ENCODE assay signal across 16 cellular contexts in genomic region chr6:137236581-137237355, GRCh38. TPM values are rescaled to one million over a fixed set of nuclear protein-coding genes. Genes with fewer than 3 reads are reported as not detected.
A peak's percentile ranks its signal among the peaks of the same experiment; 100 is the strongest.
DNase-seq lines count a peak whose midpoint lies in the region; ATAC-seq, FAIRE-seq and TF ChIP-seq lines count a peak whose summit lies in the region.
"Had no signal": no experiment of that assay in that cellular context is flagged by ENCODE, and none has a peak within 500 bp of the region (broad histone marks: within the 10 kb centered on the region; RNA-seq: fewer than 3 reads in every experiment).

No MANE protein-coding gene starts in this region.

- no peaks in the 10 kb centered on the region for H3K79me2 ChIP-seq in keratinocyte (ENCODE audit: control insufficient read depth, insufficient read depth, low read length)

- peaks cover 6% of the 10 kb centered on the region; the same call in 1 of the 2 replicates for H3K4me1 ChIP-seq in HAP-1
- H3K4me1 ChIP-seq in ascending aorta: peaks cover 5 to 16% of the 10 kb centered on the region in 2 donors
- peaks cover 60% of the 10 kb centered on the region for H3K4me1 ChIP-seq in keratinocyte (ENCODE audit: control insufficient read depth, extremely low read depth, insufficient read depth, low read length)
- H3K4me1 ChIP-seq in stomach: peaks cover 23 to 93% (median 33%) of the 10 kb centered on the region in 4 donors

- H4K20me1 ChIP-seq in keratinocyte (ENCODE audit: control insufficient read depth, extremely low read depth, insufficient read depth, low read length): no peaks in the 10 kb centered on the region

- DNase-seq in HAP-1 (ENCODE audit: low spot score in 2 of 2): peak; percentile 80 to 93
- DNase-seq in ascending aorta (ENCODE audit: low spot score in 2 of 2): no peak
- no peak for DNase-seq in keratinocyte (ENCODE audit: low read depth, low spot score)
- DNase-seq in stomach: no peak
- no peak for DNase-seq in iPS-NIHi7 (ENCODE audit: extremely low spot score)
- DNase-seq: activated CD4-positive, alpha-beta T cell treated with anti-CD3 and anti-CD28 coated beads for 48 hours; activated naive CD8-positive, alpha-beta T cell treated with anti-CD3 and anti-CD28 coated beads, Interleukin-2, amount 50 U/mL, for 24 hours; activated T-cell treated with anti-CD3 and anti-CD28 coated beads, Interleukin-2, amount 50 U/mL, for 1 hour; cortex of kidney; NCI-H2029; NCI-H526; stimulated activated CD4-positive, alpha-beta T cell treated with anti-CD3 and anti-CD28 coated beads, Interleukin-4, amount 100 ng/mL, for 24 hours; stimulated activated naive CD4-positive, alpha-beta T cell had no signal

- ATAC-seq in HG03442 (IDR thresholded peaks at IDR 0.05; ENCODE audit: unreplicated experiment) (no peak), HG03139 (IDR thresholded peaks at IDR 0.05; ENCODE audit: unreplicated experiment) (no peak)
- ATAC-seq: activated naive CD8-positive, alpha-beta T cell treated with anti-CD3 and anti-CD28 coated beads, Interleukin-2, amount 50 U/mL, for 24 hours; GM23338 had no signal

- H3K27me3 ChIP-seq in HAP-1 (ENCODE audit: low read depth): 0 out of 2 replicates have a peak, but pooled peaks cover 3% of the 10 kb centered on the region
- H3K27me3 ChIP-seq in ascending aorta: no peaks in the 10 kb centered on the region
- no peaks in the 10 kb centered on the region for H3K27me3 ChIP-seq in keratinocyte (ENCODE audit: control insufficient read depth, extremely low read depth, insufficient read depth, low read length)
- H3K27me3 ChIP-seq in stomach: no peaks in the 10 kb centered on the region

- dilution Hi-C loops in keratinocyte (cut with MboI; ENCODE audit: extremely low pct_ligation_motif_present, low sequenced_read_pairs): no loop called here

- H3K9me3 ChIP-seq in HAP-1 (0 out of 2 replicates have a peak, but pooled peaks cover 3% of the 10 kb centered on the region), ascending aorta (no peaks in the 10 kb centered on the region), keratinocyte (ENCODE audit: control insufficient read depth, low read depth, low read length) (no peaks in the 10 kb centered on the region), stomach (peaks cover 0 to 5% (median 0%) of the 10 kb centered on the region in 4 donors)

- peak overlapping the region; percentile 46 for H3K9ac ChIP-seq in keratinocyte (ENCODE audit: control insufficient read depth, extremely low read depth, insufficient read depth, low read length)

- 63 to 71% (median 69%) methylated on average over 5 of the region's 5 CpGs for WGBS in stomach, 5 donors

- peak overlapping the region; percentile 29 to 57 for H3K27ac ChIP-seq in ascending aorta
- H3K27ac ChIP-seq in keratinocyte (ENCODE audit: control insufficient read depth, insufficient read depth, low read length): peak overlapping the region; percentile 86
- H3K27ac ChIP-seq in stomach: peak overlapping the region in 3 of 5 donors; percentile 35 to 70 (median 41)

- H3K9me1 ChIP-seq in keratinocyte (ENCODE audit: control insufficient read depth, extremely low read depth, insufficient read depth, low read length): no peaks in the 10 kb centered on the region

- intact Hi-C loops in ascending aorta (cut with DNase I) (no loop called here), stomach (cut with DNase I; ENCODE audit: low total_unique reads) (no loop called here)

- no peaks in the 10 kb centered on the region for H3K36me3 ChIP-seq in HAP-1 (replicated peaks)
- no peaks in the 10 kb centered on the region for H3K36me3 ChIP-seq in ascending aorta
- H3K36me3 ChIP-seq in keratinocyte (ENCODE audit: control insufficient read depth in 2 of 2, extremely low read depth in 1 of 2, insufficient read depth in 2 of 2, low read length in 2 of 2): no peaks in the 10 kb centered on the region
- no peaks in the 10 kb centered on the region for H3K36me3 ChIP-seq in stomach

- no peak for TF ChIP-seq POLR2A in stomach (IDR thresholded peaks at IDR 0.05)

- no peak for TF ChIP-seq CTCF in ascending aorta (IDR thresholded peaks at IDR 0.05)
- no peak for TF ChIP-seq CTCF in keratinocyte (optimal IDR thresholded peaks at IDR 0.05 in 1 of 3, IDR thresholded peaks at IDR 0.05 in 1 of 3, conservative IDR thresholded peaks at IDR 0.05 in 1 of 3; ENCODE audit: extremely low read depth in 1 of 3, insufficient read depth in 2 of 3, low read length in 3 of 3)
- no peak for TF ChIP-seq CTCF in stomach (IDR thresholded peaks at IDR 0.05)

- H2AFZ ChIP-seq in keratinocyte (ENCODE audit: control insufficient read depth, low read length): peak overlapping the region; percentile 59
- H2AFZ ChIP-seq: GM23338 had no signal

- peak overlapping the region; percentile 61 for H3K4me2 ChIP-seq in keratinocyte (ENCODE audit: control insufficient read depth, extremely low read depth, insufficient read depth, low read depth, low read length)
- H3K4me2 ChIP-seq: GM23338 had no signal

- FAIRE-seq in keratinocyte (lab: Jason Lieb, UNC): peak; percentile 69

- H3K4me3 ChIP-seq in HAP-1 (no peak overlapping the region), ascending aorta (no peak overlapping the region), keratinocyte (ENCODE audit: control insufficient read depth in 2 of 3, extremely low read depth in 1 of 3, insufficient read depth in 2 of 3, low read depth in 1 of 3, low read length in 3 of 3) (peak overlapping the region in 1 of 3 experiments; percentile 38), stomach (no peak overlapping the region)
- H3K4me3 ChIP-seq: GM23338 had no signal

- no peak for TF ChIP-seq EP300 in stomach (IDR thresholded peaks at IDR 0.05)

- in situ Hi-C loops in HAP-1 (cut with MboI; ENCODE audit: low sequenced_read_pairs): no loop called here

RNA-seq across cellular contexts. Expression of gene IFNGR1, which starts 17.6 kb away (rescaled TPM):
- total RNA-seq in ascending aorta: 47.7 TPM
- 54.8 to 150 TPM (median 109 TPM) in 3 replicates for polyA plus RNA-seq in keratinocyte
- polyA plus RNA-seq in keratinocyte (2011; ENCODE audit: low read depth): 181 TPM
- polyA plus RNA-seq in keratinocyte (2011; cell fraction: cytosol; rRNA removed): 29.1 and 70.4 TPM in 2 replicates
- 152 and 195 TPM in 2 replicates for polyA plus RNA-seq in keratinocyte (2011; cell fraction: nucleus; rRNA removed)
- polyA plus RNA-seq in keratinocyte (2012; ENCODE audit: low replicate concordance): 55.4 and 136 TPM in 2 replicates
- 25.6 to 52.1 TPM (median 50.6 TPM) in 3 replicates for polyA minus RNA-seq in keratinocyte
- polyA minus RNA-seq in keratinocyte (2011; cell fraction: cytosol; rRNA and poly(A)+ RNA removed): 49.1 TPM
- polyA minus RNA-seq in keratinocyte (2011; cell fraction: nucleus; rRNA and poly(A)+ RNA removed): 150 and 198 TPM in 2 replicates
- total RNA-seq in stomach: 100 to 1,000 TPM in 1 of 5 donors, 10 to 100 TPM in 3, 1 to 10 TPM in 1; 1.2 to 122 (median 17.9) TPM
- polyA plus RNA-seq in stomach: 10 to 100 TPM; 23.5 to 46.9 (median 36.5) TPM

Comparison
In these comparisons a context has a peak if more than half of its experiments do, and no peak if none do; other contexts are left out.
1. DNase-seq: peak in HAP-1 (2 of 2); none in ascending aorta (0 of 2), keratinocyte (single experiment), stomach (single experiment) and iPS-NIHi7 (single experiment).
2. Peak in every context shown above with its lines, with median percentiles within 50 percentile points of each other: H3K27ac ChIP-seq.